Comparison of ENCODE assay signal across 8 cellular contexts in the genomic region with DNA sequence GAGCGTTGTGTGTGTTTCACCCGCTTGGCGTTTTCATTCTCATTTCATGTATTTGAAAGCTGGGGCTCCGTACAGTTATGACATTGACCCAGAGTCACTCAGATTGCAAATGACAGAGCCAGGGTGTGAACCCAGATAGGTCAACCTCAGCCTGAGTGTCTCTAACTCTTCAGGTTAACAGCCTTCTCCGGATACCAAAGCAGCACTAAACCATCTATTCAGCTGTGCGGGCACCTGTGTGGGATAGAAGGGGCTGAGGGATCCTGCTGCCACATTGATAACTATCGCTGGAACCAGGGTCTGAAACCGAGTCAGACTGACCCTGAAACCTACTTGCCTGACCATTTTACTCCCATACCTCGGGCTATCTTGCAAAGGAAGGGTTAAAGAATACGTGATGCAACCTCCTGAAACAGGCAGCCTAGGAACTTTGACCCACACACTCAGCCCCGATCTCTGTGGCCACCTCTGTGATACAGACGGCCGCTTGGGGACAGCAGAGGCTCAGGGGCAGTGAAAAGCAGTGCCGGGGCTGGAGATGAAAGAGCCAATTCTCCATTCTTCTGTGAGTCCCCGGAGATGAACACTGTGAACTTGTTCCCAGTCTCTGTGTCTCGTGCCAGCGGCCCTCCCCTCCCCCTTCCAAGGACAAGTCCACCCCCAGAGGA.
DNase-seq lines count a peak whose midpoint lies in the region; ATAC-seq and TF ChIP-seq lines count a peak whose summit lies in the region.

No MANE protein-coding gene starts in this region.

- DNase-seq in Calu3: peak; percentile 84
- peak; percentile 74 for DNase-seq in astrocyte of the hippocampus (ENCODE audit: low read depth, low spot score)
- DNase-seq in iPS DF 19.7 (ENCODE audit: low read depth, low spot score): peak; percentile 47
- DNase-seq in smooth muscle cell of the brain vasculature (ENCODE audit: low read depth, low spot score): peak; percentile 10
- DNase-seq in mesenteric fat pad (ENCODE audit: low spot score): no peak
- no peak for DNase-seq in NCI-H2227 treated with DMSO at 0.1 percent for 48 hours (lab: John Stamatoyannopoulos, UW)

- peaks cover 4% of the 10 kb centered on the region for H3K9me3 Mint-ChIP-seq in Calu3 (ENCODE audit: low read depth, unreplicated experiment)

- H3K27me3 Mint-ChIP-seq in Calu3 (ENCODE audit: unreplicated experiment): no peaks in the 10 kb centered on the region

- no peak for ATAC-seq in GM21447 (IDR thresholded peaks at IDR 0.05; ENCODE audit: unreplicated experiment)

- BruUV-seq in Calu3 (replicated peaks; lab: Mats Ljungman, UMichigan): no TSS peak

- peak; percentile 74 for TF ChIP-seq CTCF in Calu3 (IDR thresholded peaks at IDR 0.05; ENCODE audit: unreplicated experiment)

- TF ChIP-seq EP300 in Ishikawa (IDR thresholded peaks at IDR 0.05; ENCODE audit: borderline replicate concordance): no peak

- H3K4me3 Mint-ChIP-seq in Calu3 (ENCODE audit: low read depth, unreplicated experiment): no peak overlapping the region

- peaks cover 5% of the 10 kb centered on the region for H3K36me3 Mint-ChIP-seq in Calu3 (ENCODE audit: insufficient read depth, unreplicated experiment)

- peaks cover 23% of the 10 kb centered on the region for H3K4me1 Mint-ChIP-seq in Calu3 (ENCODE audit: low read depth, unreplicated experiment)

- CTCF ChIA-PET in Calu3 (lab: Charles Lee): interaction anchor here (0.5 to 1.1 kb wide), 2 partner anchors 29 to 139 kb away, joined by 3 read pairs; no protein-coding TSS in a partner anchor

- intact Hi-C loops in Calu3 (cut with micrococcal nuclease; ENCODE audit: unreplicated experiment): loop anchor here (2.0 to 10.0 kb wide), 5 partner anchors 144 to 1744 kb away; no protein-coding TSS in a partner anchor

- TF ChIP-seq RAD21 in Ishikawa (IDR thresholded peaks at IDR 0.05; ENCODE audit: low read depth): peak; percentile 76

- H3K27ac Mint-ChIP-seq in Calu3 (ENCODE audit: unreplicated experiment): peak overlapping the region; percentile 97

TF ChIP-seq in Ishikawa, 13 proteins besides CTCF, POLR2A, EP300 and RAD21:
- TF ChIP-seq CREB1 (IDR thresholded peaks at IDR 0.05; ENCODE audit: low read depth): no peak
- TF ChIP-seq CEBPB (IDR thresholded peaks at IDR 0.05): 0 out of 2 replicates have a peak, but pooled peaks have one; percentile 4

Comparison
In these comparisons a context has a peak if more than half of its experiments do, and no peak if none do; other contexts are left out.
1. DNase-seq: peak in Calu3 (single experiment), astrocyte of the hippocampus (single experiment), iPS DF 19.7 (single experiment) and smooth muscle cell of the brain vasculature (single experiment); none in mesenteric fat pad (single experiment) and NCI-H2227 treated with DMSO at 0.1 percent for 48 hours (single experiment).